In genomic region chr1:205109269-205109668, GRCh38 we compare ENCODE assay signal across 15 cellular contexts. TPM values are rescaled to one million over a fixed set of nuclear protein-coding genes. Genes with fewer than 3 reads are reported as not detected.
DNase-seq lines count a peak whose midpoint lies in the region; ATAC-seq and TF ChIP-seq lines count a peak whose summit lies in the region.
"Had no signal": no experiment of that assay in that cellular context is flagged by ENCODE, and none has a peak within 500 bp of the region (broad histone marks: within the 10 kb centered on the region; RNA-seq: fewer than 3 reads in every experiment).

No MANE protein-coding gene starts in this region.

- no peak overlapping the region for H3K4me3 Mint-ChIP-seq in activated T-cell treated with anti-CD3 and anti-CD28 coated beads, Interleukin-2, amount 50 U/mL, for 72 hours
- H3K4me3 Mint-ChIP-seq in CD4-positive, CD25-positive, alpha-beta regulatory T cell, result no peak overlapping the region
- no peak overlapping the region for H3K4me3 Mint-ChIP-seq in stimulated activated memory B cell treated with anti-CD40 and anti-IgM and Interleukin-4, amounts not matched to agents 10 μg/mL and 1 μg/mL and 100 μg/mL, for 72 hours
- H3K4me3 Mint-ChIP-seq in activated CD8-positive, alpha-beta memory T cell treated with anti-CD3 and anti-CD28 coated beads, Interleukin-2, amount 10 ng/mL, durations not matched to agents 7 days and 5 days, result no peak overlapping the region
- H3K4me3 Mint-ChIP-seq: CD4-positive, alpha-beta memory T cell had no signal

- no peaks in the 10 kb centered on the region for H3K27me3 Mint-ChIP-seq in activated T-cell treated with anti-CD3 and anti-CD28 coated beads, Interleukin-2, amount 50 U/mL, for 72 hours (ENCODE audit: low read depth)
- H3K27me3 Mint-ChIP-seq in CD4-positive, CD25-positive, alpha-beta regulatory T cell, result no peaks in the 10 kb centered on the region
- no peaks in the 10 kb centered on the region for H3K27me3 Mint-ChIP-seq in stimulated activated memory B cell treated with anti-CD40 and anti-IgM and Interleukin-4, amounts not matched to agents 10 μg/mL and 1 μg/mL and 100 μg/mL, for 72 hours
- H3K27me3 Mint-ChIP-seq in activated CD8-positive, alpha-beta memory T cell treated with anti-CD3 and anti-CD28 coated beads, Interleukin-2, amount 10 ng/mL, durations not matched to agents 7 days and 5 days, result no peaks in the 10 kb centered on the region
- H3K27me3 Mint-ChIP-seq: CD4-positive, alpha-beta memory T cell had no signal

- H3K36me3 Mint-ChIP-seq in activated T-cell treated with anti-CD3 and anti-CD28 coated beads, Interleukin-2, amount 50 U/mL, for 72 hours (ENCODE audit: insufficient read depth in 2 of 2), result peaks cover 7 to 20% of the 10 kb centered on the region in 2 donors
- H3K36me3 Mint-ChIP-seq in CD4-positive, CD25-positive, alpha-beta regulatory T cell, result peaks cover 32% of the 10 kb centered on the region
- peaks cover 61% of the 10 kb centered on the region for H3K36me3 Mint-ChIP-seq in stimulated activated memory B cell treated with anti-CD40 and anti-IgM and Interleukin-4, amounts not matched to agents 10 μg/mL and 1 μg/mL and 100 μg/mL, for 72 hours
- H3K36me3 Mint-ChIP-seq in activated CD8-positive, alpha-beta memory T cell treated with anti-CD3 and anti-CD28 coated beads, Interleukin-2, amount 10 ng/mL, durations not matched to agents 7 days and 5 days, result peaks cover 37% of the 10 kb centered on the region

- no peaks in the 10 kb centered on the region for H3F3A ChIP-seq in MM.1S (ENCODE audit: insufficient read depth, low read length)

- intact Hi-C loops in posterior cingulate gyrus (cut with DNase I), result no loop called here

- no peak for ATAC-seq in activated T-cell treated with anti-CD3 and anti-CD28 coated beads, Interleukin-2, amount 50 U/mL, for 72 hours (replicated peaks in 1 of 2)
- no peak for ATAC-seq in CD4-positive, CD25-positive, alpha-beta regulatory T cell (ENCODE audit: low read depth in 2 of 2)
- ATAC-seq in stimulated activated memory B cell treated with anti-CD40 and anti-IgM and Interleukin-4, amounts not matched to agents 10 μg/mL and 1 μg/mL and 100 μg/mL, for 72 hours, result no peak
- ATAC-seq in activated CD8-positive, alpha-beta memory T cell treated with anti-CD3 and anti-CD28 coated beads, Interleukin-2, amount 10 ng/mL, durations not matched to agents 7 days and 5 days, result no peak
- ATAC-seq: GM12878, HCT116 had no signal

- H3K4me3 ChIP-seq in CD4-positive, CD25-positive, alpha-beta regulatory T cell (ENCODE audit: low read depth, low read length), result no peak overlapping the region
- H3K4me3 ChIP-seq in MM.1S (ENCODE audit: low read length), result no peak overlapping the region
- H3K4me3 ChIP-seq: BLaER1 treated with 17β-estradiol and CSF1 and Interleukin-3, amounts not matched to agents 10 nM and 100 nM; GM12878 had no signal

- peaks cover 11% of the 10 kb centered on the region for H3K79me2 ChIP-seq in MM.1S (ENCODE audit: low read length)

- H3K9me3 Mint-ChIP-seq in activated T-cell treated with anti-CD3 and anti-CD28 coated beads, Interleukin-2, amount 50 U/mL, for 72 hours, result no peaks in the 10 kb centered on the region
- no peaks in the 10 kb centered on the region for H3K9me3 Mint-ChIP-seq in CD4-positive, CD25-positive, alpha-beta regulatory T cell
- H3K9me3 Mint-ChIP-seq in stimulated activated memory B cell treated with anti-CD40 and anti-IgM and Interleukin-4, amounts not matched to agents 10 μg/mL and 1 μg/mL and 100 μg/mL, for 72 hours, result no peaks in the 10 kb centered on the region
- H3K9me3 Mint-ChIP-seq in activated CD8-positive, alpha-beta memory T cell treated with anti-CD3 and anti-CD28 coated beads, Interleukin-2, amount 10 ng/mL, durations not matched to agents 7 days and 5 days (ENCODE audit: low read depth), result no peaks in the 10 kb centered on the region
- H3K9me3 Mint-ChIP-seq: CD4-positive, alpha-beta memory T cell had no signal

- H3K27ac ChIP-seq in CD4-positive, CD25-positive, alpha-beta regulatory T cell (ENCODE audit: insufficient read depth, low read length, poor library complexity, severe bottlenecking), result no peak overlapping the region
- H3K27ac ChIP-seq in caudate nucleus (ENCODE audit: low read depth, low read length), result peak overlapping the region; percentile 85
- H3K27ac ChIP-seq in MM.1S (ENCODE audit: low read length), result no peak overlapping the region
- H3K27ac ChIP-seq: BLaER1 treated with 17β-estradiol and CSF1 and Interleukin-3, amounts not matched to agents 10 nM and 100 nM had no signal

- H3K4me1 ChIP-seq in CD4-positive, CD25-positive, alpha-beta regulatory T cell (ENCODE audit: control insufficient read depth, insufficient read depth, low read length, poor library complexity, severe bottlenecking), result no peaks in the 10 kb centered on the region
- no peaks in the 10 kb centered on the region for H3K4me1 ChIP-seq in MM.1S (ENCODE audit: low read length)

- CTCF ChIA-PET in activated CD8-positive, alpha-beta memory T cell treated with anti-CD3 and anti-CD28 coated beads, Interleukin-2, amount 10 ng/mL, durations not matched to agents 7 days and 5 days (lab: Charles Lee), result interaction anchor here (0.7 to 2.4 kb wide), 4 partner anchors 11 to 147 kb away, joined by 3 to 10 read pairs (median 5); partner anchors contain the start of gene RBBP5

- H3K27ac Mint-ChIP-seq in activated T-cell treated with anti-CD3 and anti-CD28 coated beads, Interleukin-2, amount 50 U/mL, for 72 hours, result peak overlapping the region; percentile 69
- peak overlapping the region in 2 of 3 donors; percentile 4 to 77 for H3K27ac Mint-ChIP-seq in CD4-positive, CD25-positive, alpha-beta regulatory T cell
- peak overlapping the region; percentile 2 for H3K27ac Mint-ChIP-seq in stimulated activated memory B cell treated with anti-CD40 and anti-IgM and Interleukin-4, amounts not matched to agents 10 μg/mL and 1 μg/mL and 100 μg/mL, for 72 hours
- no peak overlapping the region for H3K27ac Mint-ChIP-seq in activated CD8-positive, alpha-beta memory T cell treated with anti-CD3 and anti-CD28 coated beads, Interleukin-2, amount 10 ng/mL, durations not matched to agents 7 days and 5 days

- DNase-seq in activated T-cell treated with anti-CD3 and anti-CD28 coated beads, Interleukin-2, amount 50 U/mL, for 72 hours, result no peak
- DNase-seq in activated T-cell treated with anti-CD3 and anti-CD28 coated beads, Interleukin-2, amount 50 U/mL, for 48 hours, result no peak
- no peak for DNase-seq in CD4-positive, CD25-positive, alpha-beta regulatory T cell
- DNase-seq in caudate nucleus (lab: John Stamatoyannopoulos, UW) (peak in 1 of 61 donors; percentile 27), posterior cingulate gyrus (no peak), MM.1S (no peak)
- DNase-seq in activated CD8-positive, alpha-beta memory T cell treated with anti-CD3 and anti-CD28 coated beads, Interleukin-2, amount 10 ng/mL, durations not matched to agents 7 days and 5 days, result no peak
- DNase-seq: 8988T; AML-193; CD4-positive, alpha-beta memory T cell; DMS79 had no signal

- H3K4me1 Mint-ChIP-seq in activated T-cell treated with anti-CD3 and anti-CD28 coated beads, Interleukin-2, amount 50 U/mL, for 72 hours (ENCODE audit: low read depth), result no peaks in the 10 kb centered on the region
- H3K4me1 Mint-ChIP-seq in CD4-positive, CD25-positive, alpha-beta regulatory T cell, result peaks cover 20 to 31% (median 22%) of the 10 kb centered on the region in 4 donors
- H3K4me1 Mint-ChIP-seq in stimulated activated memory B cell treated with anti-CD40 and anti-IgM and Interleukin-4, amounts not matched to agents 10 μg/mL and 1 μg/mL and 100 μg/mL, for 72 hours, result peaks cover 33% of the 10 kb centered on the region
- H3K4me1 Mint-ChIP-seq in activated CD8-positive, alpha-beta memory T cell treated with anti-CD3 and anti-CD28 coated beads, Interleukin-2, amount 10 ng/mL, durations not matched to agents 7 days and 5 days, result peaks cover 11% of the 10 kb centered on the region

- no peaks in the 10 kb centered on the region for H3K9me2 ChIP-seq in MM.1S (replicated peaks; ENCODE audit: insufficient read depth, low read length)

- H3K27me3 ChIP-seq in CD4-positive, CD25-positive, alpha-beta regulatory T cell (ENCODE audit: control insufficient read depth, insufficient read depth, low read length), result no peaks in the 10 kb centered on the region
- no peaks in the 10 kb centered on the region for H3K27me3 ChIP-seq in MM.1S (replicated peaks; ENCODE audit: insufficient read depth, low read length)
- H3K27me3 ChIP-seq: BLaER1 treated with 17β-estradiol and CSF1 and Interleukin-3, amounts not matched to agents 10 nM and 100 nM had no signal

- peaks cover 69% of the 10 kb centered on the region for H3K36me3 ChIP-seq in CD4-positive, CD25-positive, alpha-beta regulatory T cell (ENCODE audit: control insufficient read depth, insufficient read depth, low read length)
- H3K36me3 ChIP-seq in MM.1S (replicated peaks; ENCODE audit: insufficient read depth, low read length), result peaks cover 8% of the 10 kb centered on the region; the same call in 1 of the 2 replicates

- H2AFZ ChIP-seq in MM.1S (ENCODE audit: low read length), result no peak overlapping the region

- H3K9ac ChIP-seq in MM.1S (ENCODE audit: low read length), result no peak overlapping the region

- H4K20me1 ChIP-seq in MM.1S (ENCODE audit: insufficient read depth, low read length), result no peaks in the 10 kb centered on the region

- no peak for TF ChIP-seq CTCF in MM.1S (IDR thresholded peaks at IDR 0.05; ENCODE audit: low read length)

- H3K4me2 ChIP-seq in MM.1S (ENCODE audit: low read depth, low read length), result no peak overlapping the region
- H3K4me2 ChIP-seq: BLaER1 treated with 17β-estradiol and CSF1 and Interleukin-3, amounts not matched to agents 10 nM and 100 nM had no signal

- no peaks in the 10 kb centered on the region for H3K9me3 ChIP-seq in CD4-positive, CD25-positive, alpha-beta regulatory T cell (ENCODE audit: control insufficient read depth in 2 of 2, low read length in 2 of 2)
- H3K9me3 ChIP-seq in MM.1S (replicated peaks; ENCODE audit: insufficient read depth, low read length), result no peaks in the 10 kb centered on the region
- H3K9me3 ChIP-seq: BLaER1 treated with 17β-estradiol and CSF1 and Interleukin-3, amounts not matched to agents 10 nM and 100 nM had no signal

RNA-seq across cellular contexts. Expression of gene RBBP5, which starts 12.5 kb away (rescaled TPM):
- total RNA-seq in activated T-cell treated with anti-CD3 and anti-CD28 coated beads, Interleukin-2, amount 50 U/mL, for 72 hours, result 10 to 100 TPM; 19.9 to 28.4 TPM
- 18.5 TPM for total RNA-seq in CD4-positive, CD25-positive, alpha-beta regulatory T cell
- 10 to 100 TPM; 19.9 to 26.5 (median 23.6) TPM for polyA plus RNA-seq in CD4-positive, CD25-positive, alpha-beta regulatory T cell
- total RNA-seq in activated CD8-positive, alpha-beta memory T cell treated with anti-CD3 and anti-CD28 coated beads, Interleukin-2, amount 10 ng/mL, durations not matched to agents 7 days and 5 days, result 10 to 100 TPM; 22.8 to 23.0 TPM

RNA-seq across cellular contexts. Expression of gene TMEM81, which starts 25.0 kb away (rescaled TPM):
- 1 to 10 TPM; 5.2 to 6.1 TPM for total RNA-seq in activated T-cell treated with anti-CD3 and anti-CD28 coated beads, Interleukin-2, amount 50 U/mL, for 72 hours
- total RNA-seq in CD4-positive, CD25-positive, alpha-beta regulatory T cell, result 3.4 TPM
- 1 to 10 TPM in 1 of 4 donors, under 1 TPM in 3; 0.54 to 1.1 (median 0.57) TPM for polyA plus RNA-seq in CD4-positive, CD25-positive, alpha-beta regulatory T cell
- 1 to 10 TPM; 2.3 to 3.0 TPM for total RNA-seq in activated CD8-positive, alpha-beta memory T cell treated with anti-CD3 and anti-CD28 coated beads, Interleukin-2, amount 10 ng/mL, durations not matched to agents 7 days and 5 days
